Comparison of ENCODE assay signal across 28 cellular contexts in the genomic region with DNA sequence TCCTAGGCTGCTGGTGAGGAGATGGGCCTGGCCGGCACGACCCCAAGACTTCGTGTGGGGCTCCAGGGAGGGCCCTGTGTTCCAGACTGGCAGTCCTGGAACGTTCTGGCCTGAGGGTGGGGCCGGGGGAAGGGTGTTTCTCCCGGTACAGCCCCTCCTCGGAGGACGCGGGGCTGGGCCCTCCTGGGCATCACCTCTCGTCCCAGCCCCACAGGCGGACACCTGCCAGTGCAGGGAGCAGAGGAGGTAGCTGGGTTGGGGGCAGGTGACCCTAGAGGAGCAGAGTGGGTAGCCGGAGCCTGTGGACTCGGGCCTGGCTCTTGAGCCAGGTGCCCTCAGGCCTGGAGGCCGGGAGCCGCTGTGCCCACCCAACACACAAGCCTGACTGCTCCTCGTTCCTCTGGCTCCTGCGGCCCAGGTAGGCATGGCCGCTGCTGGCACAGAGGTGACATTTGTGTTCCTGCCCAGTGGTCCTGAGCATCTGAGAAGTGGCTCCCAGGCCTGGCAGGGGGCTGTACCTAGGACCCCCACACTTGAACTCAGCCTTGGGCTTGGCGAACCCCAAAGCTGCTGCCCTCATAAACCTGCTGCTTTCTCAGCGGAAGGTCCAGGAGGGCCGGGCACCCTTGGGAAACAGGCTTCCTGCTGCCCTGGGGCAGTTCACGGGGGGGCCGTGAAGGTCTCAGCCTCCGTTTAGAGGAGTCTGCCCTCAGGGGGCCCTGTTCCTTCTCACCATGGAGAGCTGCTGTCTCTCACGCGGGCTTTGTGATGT. TPM values are rescaled to one million over a fixed set of nuclear protein-coding genes. Genes with fewer than 3 reads are reported as not detected.
DNase-seq lines count a peak whose midpoint lies in the region; ATAC-seq, FAIRE-seq and TF ChIP-seq lines count a peak whose summit lies in the region.
"Had no signal": no experiment of that assay in that cellular context is flagged by ENCODE, and none has a peak within 500 bp of the region (broad histone marks: within the 10 kb centered on the region; RNA-seq: fewer than 3 reads in every experiment).

No MANE protein-coding gene starts in this region.

- H2BK15ac ChIP-seq in neuronal stem cell (ENCODE audit: low read length): no peak overlapping the region

- H3K4me3 ChIP-seq in left ventricle myocardium inferior: no peak overlapping the region
- no peak overlapping the region for H3K4me3 ChIP-seq in RWPE2 (ENCODE audit: severe bottlenecking)
- H3K4me3 ChIP-seq in kidney (ENCODE audit: low read length in 2 of 2): peak overlapping the region; percentile 45 to 67
- no peak overlapping the region for H3K4me3 ChIP-seq in neuronal stem cell (ENCODE audit: low read length in 2 of 2)
- H3K4me3 ChIP-seq: K562, SJSA1 had no signal

- no peaks in the 10 kb centered on the region for H3K36me3 Mint-ChIP-seq in activated naive CD4-positive, alpha-beta T cell treated with anti-CD3 and anti-CD28 coated beads for 36 hours (ENCODE audit: low read depth)
- H3K36me3 Mint-ChIP-seq: CD8-positive, alpha-beta T cell had no signal

- peaks cover 2% of the 10 kb centered on the region for H3K27me3 Mint-ChIP-seq in activated naive CD4-positive, alpha-beta T cell treated with anti-CD3 and anti-CD28 coated beads for 36 hours (ENCODE audit: low read depth)

- peak overlapping the region; percentile 79 for H3K14ac ChIP-seq in neuronal stem cell (ENCODE audit: low read length)

- no peak overlapping the region for H3K27ac Mint-ChIP-seq in activated naive CD4-positive, alpha-beta T cell treated with anti-CD3 and anti-CD28 coated beads for 36 hours
- H3K27ac Mint-ChIP-seq: CD8-positive, alpha-beta T cell; H9 had no signal

- peaks cover 1% of the 10 kb centered on the region for H3K79me1 ChIP-seq in neuronal stem cell (ENCODE audit: low read depth, low read length)

- no peak overlapping the region for H3K4me2 ChIP-seq in neuronal stem cell (ENCODE audit: insufficient read depth, low read length, poor library complexity, severe bottlenecking)

- no peak for FAIRE-seq in kidney (lab: Jason Lieb, UNC)
- FAIRE-seq: GM12891, HepG2 had no signal

- H2BK5ac ChIP-seq in neuronal stem cell (ENCODE audit: low read length): peak overlapping the region; percentile 62

- no peak overlapping the region for H2AK5ac ChIP-seq in neuronal stem cell (ENCODE audit: low read depth, low read length)

- intact Hi-C loops in Right ventricle myocardium inferior (cut with DNase I): no loop called here
- intact Hi-C loops in left ventricle myocardium inferior (cut with micrococcal nuclease): no loop called here
- intact Hi-C loops in kidney (cut with DNase I): no loop called here
- intact Hi-C loops in activated naive CD4-positive, alpha-beta T cell treated with anti-CD3 and anti-CD28 coated beads for 36 hours (cut with micrococcal nuclease): no loop called here

- H3K4me3 Mint-ChIP-seq in activated naive CD4-positive, alpha-beta T cell treated with anti-CD3 and anti-CD28 coated beads for 36 hours: no peak overlapping the region
- H3K4me3 Mint-ChIP-seq: CD8-positive, alpha-beta T cell; H9 had no signal

- H3K23ac ChIP-seq in neuronal stem cell (ENCODE audit: low read depth, low read length, poor library complexity): peak overlapping the region; percentile 87

- H3K9ac ChIP-seq in kidney (ENCODE audit: low read length in 2 of 2): peak overlapping the region in 1 of 2 donors; percentile 34
- H3K9ac ChIP-seq in neuronal stem cell (ENCODE audit: low read depth, low read length, poor library complexity): no peak overlapping the region

- CTCF ChIA-PET in activated naive CD4-positive, alpha-beta T cell treated with anti-CD3 and anti-CD28 coated beads for 36 hours (lab: Charles Lee): interaction anchor here (0.6 kb wide), 1 partner anchor 271 kb away, joined by 4 read pairs; no protein-coding TSS in a partner anchor

- H3K18ac ChIP-seq in neuronal stem cell (ENCODE audit: low read length): peak overlapping the region; percentile 57

- no peak overlapping the region for H2BK120ac ChIP-seq in neuronal stem cell (ENCODE audit: low read depth, low read length)

- H4K91ac ChIP-seq in neuronal stem cell (ENCODE audit: low read depth, low read length, poor library complexity): no peak overlapping the region

- H3K27me3 ChIP-seq in left ventricle myocardium inferior (ENCODE audit: low read depth): peaks cover 96% of the 10 kb centered on the region
- peaks cover 33% of the 10 kb centered on the region for H3K27me3 ChIP-seq in RWPE2 (ENCODE audit: insufficient read depth, poor library complexity, severe bottlenecking)
- peaks cover 0 to 34% (median 0%) of the 10 kb centered on the region in 3 experiments for H3K27me3 ChIP-seq in neuronal stem cell (ENCODE audit: control insufficient read depth in 3 of 3, insufficient read depth in 3 of 3, low read depth in 1 of 3, low read length in 3 of 3)

- H3K4me1 Mint-ChIP-seq in activated naive CD4-positive, alpha-beta T cell treated with anti-CD3 and anti-CD28 coated beads for 36 hours (ENCODE audit: low read depth): no peaks in the 10 kb centered on the region

- H3K4ac ChIP-seq in neuronal stem cell (ENCODE audit: low read length): no peak overlapping the region

- H3K36me3 ChIP-seq in left ventricle myocardium inferior (no peaks in the 10 kb centered on the region), RWPE2 (ENCODE audit: low read depth) (no peaks in the 10 kb centered on the region), kidney (ENCODE audit: control insufficient read depth in 1 of 2, insufficient read depth in 2 of 2, low read length in 2 of 2) (no peaks in the 10 kb centered on the region), neuronal stem cell (replicated peaks in 1 of 2; ENCODE audit: control insufficient read depth in 2 of 2, insufficient read depth in 2 of 2, low read length in 2 of 2) (no peaks in the 10 kb centered on the region)
- H3K36me3 ChIP-seq: SJSA1 had no signal

- no peaks in the 10 kb centered on the region for H3K9me3 Mint-ChIP-seq in activated naive CD4-positive, alpha-beta T cell treated with anti-CD3 and anti-CD28 coated beads for 36 hours
- H3K9me3 Mint-ChIP-seq: CD8-positive, alpha-beta T cell; H9 had no signal

- WGBS in neuronal stem cell (ENCODE audit: extremely low coverage in 2 of 2, insufficient read length in 2 of 2, insufficient replicate concordance in 1 of 2), 2 donors: no CpG with 5 or more reads among the region's 26 CpGs

- H4K8ac ChIP-seq in neuronal stem cell (ENCODE audit: low read depth, low read length): no peak overlapping the region

- H3K9me3 ChIP-seq in left ventricle myocardium inferior (replicated peaks) (no peaks in the 10 kb centered on the region), RWPE2 (ENCODE audit: severe bottlenecking) (no peaks in the 10 kb centered on the region), kidney (ENCODE audit: control insufficient read depth in 1 of 2, low read length in 2 of 2) (no peaks in the 10 kb centered on the region), neuronal stem cell (replicated peaks in 1 of 2; ENCODE audit: control insufficient read depth in 2 of 2, insufficient read depth in 1 of 2, low read depth in 1 of 2, low read length in 2 of 2) (no peaks in the 10 kb centered on the region)
- H3K9me3 ChIP-seq: SJSA1 had no signal

- no peak overlapping the region for H3K27ac ChIP-seq in left ventricle myocardium inferior (replicated peaks)
- H3K27ac ChIP-seq in RWPE2 (ENCODE audit: poor library complexity, severe bottlenecking): no peak overlapping the region
- peak overlapping the region in 1 of 2 donors; percentile 6 for H3K27ac ChIP-seq in kidney (ENCODE audit: low read depth in 2 of 2, low read length in 2 of 2)
- H3K27ac ChIP-seq in neuronal stem cell (replicated peaks; ENCODE audit: low read length): no peak overlapping the region
- H3K27ac ChIP-seq: HL-60, SJSA1 had no signal

- TF ChIP-seq CTCF in left ventricle myocardium inferior (IDR thresholded peaks at IDR 0.05; ENCODE audit: borderline replicate concordance): no peak
- TF ChIP-seq CTCF in RWPE2 (IDR thresholded peaks at IDR 0.05; ENCODE audit: poor library complexity, severe bottlenecking): no peak
- TF ChIP-seq CTCF in kidney (IDR thresholded peaks at IDR 0.05; ENCODE audit: borderline replicate concordance, extremely low read depth, insufficient read depth): no peak

- no peak overlapping the region for H2BK12ac ChIP-seq in neuronal stem cell (ENCODE audit: low read length)

- no peak overlapping the region for H2AFZ ChIP-seq in neuronal stem cell (ENCODE audit: low read length)

- ATAC-seq in Right ventricle myocardium inferior (no peak), RWPE2 (ENCODE audit: low read depth) (no peak), HG03565 (IDR thresholded peaks at IDR 0.05; ENCODE audit: unreplicated experiment) (no peak), GM21360 (IDR thresholded peaks at IDR 0.05; ENCODE audit: unreplicated experiment) (no peak)
- ATAC-seq: CD8-positive, alpha-beta T cell; HepG2 had no signal

- DNase-seq in Right ventricle myocardium inferior (ENCODE audit: missing footprints) (peak; percentile 39), left ventricle myocardium inferior (no peak), RWPE2 (ENCODE audit: low spot score) (peak; percentile 70), kidney (peak; percentile 69), neuronal stem cell (ENCODE audit: low spot score) (no peak)
- DNase-seq in activated naive CD4-positive, alpha-beta T cell treated with anti-CD3 and anti-CD28 coated beads for 36 hours: no peak
- DNase-seq: 8988T; C1 segment of cervical spinal cord; Calu3; CD8-positive, alpha-beta T cell; DMS153; H9; NCI-H1092 treated with DMSO at 0.1 percent for 48 hours; NCI-H1436 treated with DMSO at 0.1 percent for 48 hours; NCI-H2029; NCI-H345; NCI-H524; NCI-H774; NK-92 treated with Interleukin-12 subunit alpha and Interleukin-12 subunit beta, amount 100 ng/mL, for 24 hours had no signal

- H3K4me1 ChIP-seq in left ventricle myocardium inferior (peaks cover 7% of the 10 kb centered on the region), RWPE2 (ENCODE audit: insufficient read depth, poor library complexity, severe bottlenecking) (no peaks in the 10 kb centered on the region), kidney (ENCODE audit: control insufficient read depth in 1 of 2, insufficient read depth in 1 of 2, low read depth in 1 of 2, low read length in 2 of 2) (peaks cover 0 to 7% of the 10 kb centered on the region in 2 donors), neuronal stem cell (ENCODE audit: control insufficient read depth in 2 of 2, insufficient read depth in 1 of 2, low read depth in 1 of 2, low read length in 2 of 2) (peaks cover 0 to 8% of the 10 kb centered on the region in 2 donors)
- H3K4me1 ChIP-seq: SJSA1 had no signal

RNA-seq across cellular contexts. Expression of gene SLC6A19, which starts 0.8 kb away (rescaled TPM):
- total RNA-seq in Right ventricle myocardium inferior: not detected
- not detected for total RNA-seq in left ventricle myocardium inferior
- 2.2 TPM for total RNA-seq in kidney
- polyA plus RNA-seq in kidney (ENCODE audit: insufficient read depth, low read depth, low replicate concordance): 69.3 TPM
- not detected for polyA plus RNA-seq in neuronal stem cell (2013, experiment 1 of 2)
- not detected for polyA plus RNA-seq in neuronal stem cell (2013, experiment 2 of 2)
- total RNA-seq in activated naive CD4-positive, alpha-beta T cell treated with anti-CD3 and anti-CD28 coated beads for 36 hours: not detected
- total RNA-seq: Calu3; CD8-positive, alpha-beta T cell; H9; HT-29 had no signal
- polyA plus RNA-seq: HepG2 had no signal

RNA-seq across cellular contexts. Expression of gene SLC6A18, which starts 23.0 kb away (rescaled TPM):
- not detected for total RNA-seq in Right ventricle myocardium inferior
- not detected for total RNA-seq in left ventricle myocardium inferior
- not detected for total RNA-seq in kidney
- polyA plus RNA-seq in kidney (ENCODE audit: insufficient read depth, low read depth, low replicate concordance): 1.5 TPM
- polyA plus RNA-seq in neuronal stem cell (2013, experiment 1 of 2): not detected
- polyA plus RNA-seq in neuronal stem cell (2013, experiment 2 of 2): not detected
- not detected for total RNA-seq in activated naive CD4-positive, alpha-beta T cell treated with anti-CD3 and anti-CD28 coated beads for 36 hours
- total RNA-seq: Calu3; CD8-positive, alpha-beta T cell; G401; H9; HepG2; HT-29; K562; SJSA1 had no signal
- polyA plus RNA-seq: HepG2, K562 had no signal

Comparison
In these comparisons a context has a peak if more than half of its experiments do, and no peak if none do; other contexts are left out.
1. DNase-seq: peak in Right ventricle myocardium inferior (single experiment), RWPE2 (single experiment) and kidney (single experiment); none in left ventricle myocardium inferior (single experiment), neuronal stem cell (single experiment) and activated naive CD4-positive, alpha-beta T cell treated with anti-CD3 and anti-CD28 coated beads for 36 hours (single experiment).
2. H3K4me3 ChIP-seq: peak in kidney (2 of 2); none in left ventricle myocardium inferior (single experiment), RWPE2 (single experiment) and neuronal stem cell (0 of 2).